Comparison of ENCODE assay signal across 2 cellular contexts in the genomic region with DNA sequence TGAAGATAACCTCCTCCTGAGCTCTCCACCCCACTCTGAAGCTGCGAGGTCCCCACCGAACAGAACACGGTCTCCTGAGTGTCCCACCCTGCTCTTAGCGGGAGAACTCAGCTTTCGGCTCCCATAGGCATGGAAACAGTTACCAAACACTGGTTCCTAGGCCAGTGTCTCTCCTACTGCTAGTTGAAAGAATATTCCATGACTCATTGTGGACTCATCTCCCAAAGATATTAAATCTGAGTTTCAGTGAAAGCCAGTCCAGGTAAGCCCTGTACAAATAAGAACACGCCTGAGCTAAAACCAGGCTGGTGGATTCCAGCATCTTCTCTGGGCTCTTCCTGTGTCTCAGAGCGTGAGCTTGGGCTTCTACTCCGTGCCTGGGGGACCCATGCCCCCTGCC.
A peak's percentile ranks its signal among the peaks of the same experiment; 100 is the strongest.
TF ChIP-seq lines count a peak whose summit lies in the region.

No MANE protein-coding gene starts in this region.

TF ChIP-seq in GM23338, 12 proteins besides CTCF, POLR2A, EP300 and RAD21 (continues in another document):
- TF ChIP-seq POLR2AphosphoS5 (IDR thresholded peaks at IDR 0.05; ENCODE audit: low read depth) (no peak), EZH2phosphoT487 (IDR thresholded peaks at IDR 0.05; ENCODE audit: unreplicated experiment) (no peak), ZNF462 (CRISPR knock-in tag; IDR thresholded peaks at IDR 0.05) (no peak), CREB1 (CRISPR knock-in tag; IDR thresholded peaks at IDR 0.05; ENCODE audit: low read depth) (no peak), JUNB (IDR thresholded peaks at IDR 0.05; ENCODE audit: unreplicated experiment) (no peak), ZNF114 (CRISPR knock-in tag; IDR thresholded peaks at IDR 0.05) (no peak), NANOG (IDR thresholded peaks at IDR 0.05; ENCODE audit: borderline replicate concordance) (no peak), STAT1 (IDR thresholded peaks at IDR 0.05; ENCODE audit: unreplicated experiment) (no peak), EZH2 (IDR thresholded peaks at IDR 0.05; ENCODE audit: low read depth, unreplicated experiment) (no peak)
- TF ChIP-seq, protein P1, sequence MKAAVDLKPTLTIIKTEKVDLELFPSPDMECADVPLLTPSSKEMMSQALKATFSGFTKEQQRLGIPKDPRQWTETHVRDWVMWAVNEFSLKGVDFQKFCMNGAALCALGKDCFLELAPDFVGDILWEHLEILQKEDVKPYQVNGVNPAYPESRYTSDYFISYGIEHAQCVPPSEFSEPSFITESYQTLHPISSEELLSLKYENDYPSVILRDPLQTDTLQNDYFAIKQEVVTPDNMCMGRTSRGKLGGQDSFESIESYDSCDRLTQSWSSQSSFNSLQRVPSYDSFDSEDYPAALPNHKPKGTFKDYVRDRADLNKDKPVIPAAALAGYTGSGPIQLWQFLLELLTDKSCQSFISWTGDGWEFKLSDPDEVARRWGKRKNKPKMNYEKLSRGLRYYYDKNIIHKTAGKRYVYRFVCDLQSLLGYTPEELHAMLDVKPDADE (IDR thresholded peaks at IDR 0.05), result no peak

TF ChIP-seq in K562, 482 proteins besides CTCF, POLR2A, EP300 and RAD21:
- no peak for TF ChIP-seq ZNF217 (CRISPR knock-in tag; IDR thresholded peaks at IDR 0.05)
- TF ChIP-seq FOSL1 (tag; conservative IDR thresholded peaks at IDR 0.05), result 0 out of 2 replicates have a peak, but pooled peaks have one; percentile 24
- TF ChIP-seq HNRNPL (IDR thresholded peaks at IDR 0.05; ENCODE audit: low read depth, low read length), result no peak
- TF ChIP-seq PHF20 (IDR thresholded peaks at IDR 0.05; ENCODE audit: partially characterized antibody), result no peak
- no peak for TF ChIP-seq ZNF77 (CRISPR knock-in tag; IDR thresholded peaks at IDR 0.05)
